Comparison of ENCODE assay signal across 26 cellular contexts in the genomic region with DNA sequence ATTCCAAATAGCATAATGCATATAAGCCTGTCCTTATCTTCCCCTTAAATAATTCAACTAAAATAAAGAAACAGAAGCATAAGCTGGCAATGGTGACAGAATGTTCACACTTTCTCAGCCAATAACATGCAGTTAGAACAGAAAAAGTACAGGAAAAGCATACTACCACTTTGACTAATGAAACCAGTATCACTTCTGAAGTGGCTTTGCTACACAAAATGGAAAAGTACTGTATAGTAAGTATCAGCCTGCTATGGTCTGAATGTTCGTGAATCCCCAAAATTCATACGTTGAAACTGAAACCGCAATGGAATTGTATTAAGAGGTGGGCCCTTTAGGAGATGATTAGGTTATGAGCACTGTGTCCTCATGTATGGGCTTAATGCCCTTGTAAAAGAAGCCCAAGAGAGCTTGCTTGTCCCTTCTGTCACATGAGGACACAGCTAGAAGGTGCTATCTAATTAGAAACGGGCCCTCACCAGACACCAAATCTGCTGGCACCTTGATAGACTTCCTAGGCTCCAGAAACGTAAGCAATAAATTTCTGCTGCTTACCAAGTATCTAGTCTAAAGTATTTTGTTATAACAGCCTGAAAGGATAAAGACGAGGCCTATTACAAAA.
DNase-seq lines count a peak whose midpoint lies in the region; ATAC-seq and TF ChIP-seq lines count a peak whose summit lies in the region.
"Had no signal": no experiment of that assay in that cellular context is flagged by ENCODE, and none has a peak within 500 bp of the region (broad histone marks: within the 10 kb centered on the region; RNA-seq: fewer than 3 reads in every experiment).

No MANE protein-coding gene starts in this region.

- TF ChIP-seq POLR2A in gastrocnemius medialis (IDR thresholded peaks at IDR 0.05) = no peak

- CTCF ChIA-PET in activated CD4-positive, alpha-beta T cell treated with anti-CD3 and anti-CD28 coated beads for 36 hours (lab: Charles Lee) = interaction anchor here (0.6 to 1.3 kb wide), 2 partner anchors 12 to 25 kb away, joined by 3 to 4 read pairs; no protein-coding TSS in a partner anchor
- CTCF ChIA-PET in HEK293T (lab: Yijun Ruan, JAX) = no interaction called here

- H3K9me3 Mint-ChIP-seq in activated CD4-positive, alpha-beta T cell treated with anti-CD3 and anti-CD28 coated beads for 36 hours (ENCODE audit: low read depth) = no peaks in the 10 kb centered on the region
- H3K9me3 Mint-ChIP-seq: activated CD4-positive, alpha-beta T cell treated with anti-CD3 and anti-CD28 coated beads, Interleukin-2, amount 10 ng/mL, durations not matched to agents 24 days and 14 days; CD4-positive, alpha-beta T cell; endodermal cell had no signal

- H3K4me3 ChIP-seq in gastrocnemius medialis = no peak overlapping the region
- H3K4me3 ChIP-seq: pancreas, right atrium auricular region, SJCRH30, transverse colon had no signal

- peak; percentile 88 for ATAC-seq in activated CD4-positive, alpha-beta T cell treated with anti-CD3 and anti-CD28 coated beads for 36 hours
- ATAC-seq in GM18858 (IDR thresholded peaks at IDR 0.05; ENCODE audit: unreplicated experiment) = peak; percentile 72
- ATAC-seq in HG02678 (IDR thresholded peaks at IDR 0.05; ENCODE audit: unreplicated experiment) = peak; percentile 39
- peak; percentile 52 for ATAC-seq in HG03575 (IDR thresholded peaks at IDR 0.05; ENCODE audit: extremely low read depth, insufficient number of reproducible peaks, low FRiP score, unreplicated experiment)
- ATAC-seq in gastrocnemius medialis = no peak
- no peak for ATAC-seq in GM18861 (IDR thresholded peaks at IDR 0.05; ENCODE audit: unreplicated experiment)
- ATAC-seq: left colon; naive thymus-derived CD8-positive, alpha-beta T cell; pancreas had no signal

- peaks cover 2% of the 10 kb centered on the region for H3K27me3 Mint-ChIP-seq in activated CD4-positive, alpha-beta T cell treated with anti-CD3 and anti-CD28 coated beads for 36 hours
- H3K27me3 Mint-ChIP-seq: activated CD4-positive, alpha-beta T cell treated with anti-CD3 and anti-CD28 coated beads, Interleukin-2, amount 10 ng/mL, durations not matched to agents 24 days and 14 days; CD4-positive, alpha-beta T cell; IgD-negative memory B cell; naive thymus-derived CD8-positive, alpha-beta T cell had no signal

- no peaks in the 10 kb centered on the region for H3K36me3 Mint-ChIP-seq in activated CD4-positive, alpha-beta T cell treated with anti-CD3 and anti-CD28 coated beads for 36 hours (ENCODE audit: low read depth)
- H3K36me3 Mint-ChIP-seq: IgD-negative memory B cell had no signal

- H3K27me3 ChIP-seq in gastrocnemius medialis = no peaks in the 10 kb centered on the region
- H3K27me3 ChIP-seq: pancreas, right atrium auricular region, SJCRH30, transverse colon had no signal

- no peak for DNase-seq in activated CD4-positive, alpha-beta T cell treated with anti-CD3 and anti-CD28 coated beads for 36 hours
- DNase-seq in activated CD4-positive, alpha-beta T cell treated with anti-CD3 and anti-CD28 coated beads, Interleukin-2, amount 50 U/mL, for 48 hours = no peak
- no peak for DNase-seq in gastrocnemius medialis
- DNase-seq in HEK293T (ENCODE audit: extremely low spot score) = no peak
- DNase-seq: activated CD4-positive, alpha-beta T cell treated with anti-CD3 and anti-CD28 coated beads, Interleukin-2, amount 10 ng/mL, durations not matched to agents 24 days and 14 days; amygdala; CD4-positive, alpha-beta T cell; cortex of kidney; endodermal cell; H7; left colon; naive thymus-derived CD8-positive, alpha-beta T cell; NCI-H1105 treated with DMSO at 0.1 percent for 48 hours; NCI-H2081; pancreas; SJCRH30; stimulated activated CD4-positive, alpha-beta T cell treated with anti-CD3 and anti-CD28 coated beads, Interleukin-12 subunit alpha, Interleukin-12 subunit beta, amount 100 ng/mL, for 4 hours; stimulated activated CD4-positive, alpha-beta T cell treated with anti-CD3 and anti-CD28 coated beads, Interleukin-4, amount 100 ng/mL, for 4 hours; transverse colon had no signal

- H3K27ac Mint-ChIP-seq in activated CD4-positive, alpha-beta T cell treated with anti-CD3 and anti-CD28 coated beads for 36 hours = no peak overlapping the region
- H3K27ac Mint-ChIP-seq: activated CD4-positive, alpha-beta T cell treated with anti-CD3 and anti-CD28 coated beads, Interleukin-2, amount 10 ng/mL, durations not matched to agents 24 days and 14 days; CD4-positive, alpha-beta T cell; endodermal cell; IgD-negative memory B cell; naive thymus-derived CD8-positive, alpha-beta T cell had no signal

- no peaks in the 10 kb centered on the region for H3K4me1 ChIP-seq in gastrocnemius medialis
- H3K4me1 ChIP-seq: pancreas, right atrium auricular region, SJCRH30, transverse colon had no signal

- no peak overlapping the region for H3K27ac ChIP-seq in gastrocnemius medialis
- H3K27ac ChIP-seq: 22Rv1, pancreas, right atrium auricular region, SJCRH30, transverse colon had no signal

- H3K36me3 ChIP-seq in gastrocnemius medialis = no peaks in the 10 kb centered on the region
- H3K36me3 ChIP-seq: pancreas, right atrium auricular region, SJCRH30, transverse colon had no signal

- H3K4me3 Mint-ChIP-seq in activated CD4-positive, alpha-beta T cell treated with anti-CD3 and anti-CD28 coated beads for 36 hours = no peak overlapping the region
- H3K4me3 Mint-ChIP-seq: activated CD4-positive, alpha-beta T cell treated with anti-CD3 and anti-CD28 coated beads, Interleukin-2, amount 10 ng/mL, durations not matched to agents 24 days and 14 days; CD4-positive, alpha-beta T cell; endodermal cell; IgD-negative memory B cell; naive thymus-derived CD8-positive, alpha-beta T cell had no signal

- no peak for TF ChIP-seq CTCF in gastrocnemius medialis (IDR thresholded peaks at IDR 0.05 in 4 of 5, conservative IDR thresholded peaks at IDR 0.05 in 1 of 5)

- POLR2A ChIA-PET in activated CD4-positive, alpha-beta T cell treated with anti-CD3 and anti-CD28 coated beads for 36 hours (lab: Charles Lee) = no interaction called here
- POLR2A ChIA-PET in HEK293T (lab: Yijun Ruan, JAX) = no interaction called here

- in situ Hi-C loops in gastrocnemius medialis (cut with MboI; ENCODE audit: low sequenced_read_pairs in 4 of 4) = no loop called here

- intact Hi-C loops in activated CD4-positive, alpha-beta T cell treated with anti-CD3 and anti-CD28 coated beads for 36 hours (cut with DNase I, micrococcal nuclease) = loop anchor here in 1 of 2 experiments (1.0 kb wide), 1 partner anchor 25 kb away; no protein-coding TSS in a partner anchor
- intact Hi-C loops in gastrocnemius medialis (cut with DNase I; ENCODE audit: low total_unique reads) = no loop called here

- peaks cover 5% of the 10 kb centered on the region for H3K4me1 Mint-ChIP-seq in activated CD4-positive, alpha-beta T cell treated with anti-CD3 and anti-CD28 coated beads for 36 hours

- H3K9me3 ChIP-seq in gastrocnemius medialis = no peaks in the 10 kb centered on the region
- H3K9me3 ChIP-seq: pancreas, right atrium auricular region, SJCRH30, transverse colon had no signal

TF ChIP-seq in HEK293T, 16 proteins besides CTCF, POLR2A, EP300 and RAD21:
- no peak for TF ChIP-seq CTBP1 (IDR thresholded peaks at IDR 0.05; ENCODE audit: borderline replicate concordance)
- no peak for TF ChIP-seq ELF4 (IDR thresholded peaks at IDR 0.05)
- no peak for TF ChIP-seq SUZ12 (IDR thresholded peaks at IDR 0.05)
- no peak for TF ChIP-seq HDGF (IDR thresholded peaks at IDR 0.05; ENCODE audit: borderline replicate concordance)
- TF ChIP-seq BHLHE40 (IDR thresholded peaks at IDR 0.05; ENCODE audit: borderline replicate concordance) = no peak
- TF ChIP-seq FOXM1 (IDR thresholded peaks at IDR 0.05; ENCODE audit: borderline replicate concordance) = no peak
- no peak for TF ChIP-seq L3MBTL2 (conservative IDR thresholded peaks at IDR 0.05)
- no peak for TF ChIP-seq ARNT (IDR thresholded peaks at IDR 0.05)
- no peak for TF ChIP-seq FOXA1 (IDR thresholded peaks at IDR 0.05)
TF ChIP-seq in HEK293T: peak in this region for 0.

Comparison
In these comparisons a context has a peak if more than half of its experiments do, and no peak if none do; other contexts are left out.
1. ATAC-seq: peak in activated CD4-positive, alpha-beta T cell treated with anti-CD3 and anti-CD28 coated beads for 36 hours (single experiment), GM18858 (single experiment), HG02678 (single experiment) and HG03575 (single experiment); none in gastrocnemius medialis (0 of 2) and GM18861 (single experiment).